Comparison of ENCODE assay signal across 8 cellular contexts in genomic region chr6:44002591-44003344, GRCh38.
DNase-seq lines count a peak whose midpoint lies in the region; ATAC-seq, FAIRE-seq and TF ChIP-seq lines count a peak whose summit lies in the region.

No MANE protein-coding gene starts in this region.

- H3K27me3 Mint-ChIP-seq in MCF 10A (ENCODE audit: insufficient read depth, unreplicated experiment): no peaks in the 10 kb centered on the region

- peaks cover 5% of the 10 kb centered on the region for H3K4me1 Mint-ChIP-seq in MCF 10A (ENCODE audit: insufficient read depth, unreplicated experiment)

- peak overlapping the region; percentile 8 for H3K4me3 Mint-ChIP-seq in MCF 10A (ENCODE audit: unreplicated experiment)

- POLR2A ChIA-PET in MCF 10A (lab: Yijun Ruan, JAX): no interaction called here

- no peaks in the 10 kb centered on the region for H3K9me3 Mint-ChIP-seq in MCF 10A (ENCODE audit: unreplicated experiment)

- no peak overlapping the region for H3K27ac Mint-ChIP-seq in MCF 10A (ENCODE audit: low read depth, unreplicated experiment)

- BruUV-seq in MCF 10A (replicated peaks; lab: Mats Ljungman, UMichigan): no TSS peak

- peak; percentile 27 for TF ChIP-seq CTCF in D721Med (IDR thresholded peaks at IDR 0.05; ENCODE audit: insufficient read depth, missing control alignments)
- no peak for TF ChIP-seq CTCF in MCF 10A (IDR thresholded peaks at IDR 0.05; ENCODE audit: unreplicated experiment)
- peak; percentile 50 for TF ChIP-seq CTCF in kidney epithelial cell (IDR thresholded peaks at IDR 0.05; ENCODE audit: insufficient read depth, low read length, poor library complexity, severe bottlenecking)

- FAIRE-seq in D721Med (lab: Jason Lieb, UNC): no peak

- peak; percentile 32 for ATAC-seq in HG03108 (IDR thresholded peaks at IDR 0.05; ENCODE audit: unreplicated experiment)
- no peak for ATAC-seq in GM18517 (IDR thresholded peaks at IDR 0.05; ENCODE audit: unreplicated experiment)

- intact Hi-C loops in MCF 10A (cut with micrococcal nuclease): no loop called here

- CTCF ChIA-PET in MCF 10A (lab: Yijun Ruan, JAX): interaction anchor here (1.5 kb wide), 1 partner anchor 9 kb away, joined by 3 read pairs; no protein-coding TSS in a partner anchor

- peak; percentile 82 for DNase-seq in D721Med (ENCODE audit: insufficient read length, low spot score)
- peak; percentile 42 for DNase-seq in T1000 (lab: John Stamatoyannopoulos, UW)
- DNase-seq in MCF 10A (ENCODE audit: unreplicated experiment): no peak
- no peak for DNase-seq in kidney epithelial cell (ENCODE audit: low read depth)
- DNase-seq in stimulated activated CD4-positive, alpha-beta T cell treated with anti-CD3 and anti-CD28 coated beads, Interleukin-2, amount 100 ng/mL, for 24 hours: peak; percentile 65 to 75
- DNase-seq in NCI-H2107 (lab: John Stamatoyannopoulos, UW): no peak

- H3K27me3 ChIP-seq in kidney epithelial cell (ENCODE audit: control insufficient read depth, insufficient read depth, low read length): no peaks in the 10 kb centered on the region

- peak overlapping the region; percentile 36 for H3K4me3 ChIP-seq in kidney epithelial cell (ENCODE audit: low read depth, low read length)

- no peaks in the 10 kb centered on the region for H3K36me3 Mint-ChIP-seq in MCF 10A (ENCODE audit: insufficient read depth, unreplicated experiment)

- H3K36me3 ChIP-seq in kidney epithelial cell (ENCODE audit: control insufficient read depth, insufficient read depth, low read length): no peaks in the 10 kb centered on the region

Comparison
In these comparisons a context has a peak if more than half of its experiments do, and no peak if none do; other contexts are left out.
1. DNase-seq: peak in D721Med (single experiment), T1000 (single experiment) and stimulated activated CD4-positive, alpha-beta T cell treated with anti-CD3 and anti-CD28 coated beads, Interleukin-2, amount 100 ng/mL, for 24 hours (2 of 2); none in MCF 10A (single experiment), kidney epithelial cell (single experiment) and NCI-H2107 (single experiment).